Comparison of ENCODE assay signal across 8 cellular contexts in the genomic region with DNA sequence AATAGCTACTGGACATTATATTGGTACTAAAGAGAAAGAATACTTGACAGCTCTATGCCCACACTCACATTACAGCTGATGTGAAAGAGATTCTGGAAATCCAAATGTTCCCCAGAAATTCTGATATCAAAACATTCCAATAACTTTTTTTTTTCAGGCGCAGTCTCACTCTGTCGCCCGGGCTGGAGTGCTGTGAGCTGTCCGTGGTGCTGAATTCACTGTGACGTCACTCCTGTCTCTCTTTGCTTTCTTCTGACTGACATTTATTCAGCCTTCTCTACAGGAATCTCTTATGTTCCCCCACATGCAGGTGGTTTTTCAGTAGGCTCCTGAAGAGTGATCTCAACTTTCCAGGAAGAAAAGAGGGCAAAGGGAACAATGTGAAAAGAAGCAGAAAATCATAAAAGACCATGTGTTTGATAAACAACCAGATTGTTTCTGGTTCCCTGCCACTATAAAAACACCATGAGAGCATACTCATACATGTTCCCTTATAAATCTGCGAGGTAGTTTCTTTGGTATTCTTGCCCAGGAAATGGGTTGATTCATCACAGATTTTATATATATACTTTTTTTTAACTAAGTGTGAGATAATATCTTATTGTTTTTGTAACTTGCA. TPM values are rescaled to one million over a fixed set of nuclear protein-coding genes. Genes with fewer than 3 reads are reported as not detected.
A peak's percentile ranks its signal among the peaks of the same experiment; 100 is the strongest.
DNase-seq lines count a peak whose midpoint lies in the region; ATAC-seq and TF ChIP-seq lines count a peak whose summit lies in the region.
"Had no signal": no experiment of that assay in that cellular context is flagged by ENCODE, and none has a peak within 500 bp of the region (broad histone marks: within the 10 kb centered on the region; RNA-seq: fewer than 3 reads in every experiment).

No MANE protein-coding gene starts in this region.

- no peaks in the 10 kb centered on the region for H3K4me1 Mint-ChIP-seq in HFFc6 (ENCODE audit: low read depth)
- no peaks in the 10 kb centered on the region for H3K4me1 Mint-ChIP-seq in activated naive CD8-positive, alpha-beta T cell treated with anti-CD3 and anti-CD28 coated beads, Interleukin-2, amount 10 ng/mL, durations not matched to agents 7 days and 5 days

- DNase-seq in HFFc6 (peak; percentile 7), SKM-1 treated with dmso at 0.1 percent for 144 hours (lab: John Stamatoyannopoulos, UW; ENCODE audit: unreplicated experiment) (peak; percentile 18), hepatic stellate cell (ENCODE audit: low spot score) (peak; percentile 43)
- peak; percentile 74 for DNase-seq in activated naive CD8-positive, alpha-beta T cell treated with anti-CD3 and anti-CD28 coated beads, Interleukin-2, amount 10 ng/mL, durations not matched to agents 7 days and 5 days
- DNase-seq in stimulated activated CD4-positive, alpha-beta T cell treated with anti-CD3 and anti-CD28 coated beads, Interleukin-12 subunit alpha, Interleukin-12 subunit beta, amount 100 ng/mL, for 48 hours (ENCODE audit: low read depth in 2 of 3, low spot score in 1 of 3): peak; percentile 15 to 55 (median 45)

- H3K27ac Mint-ChIP-seq in HFFc6: no peak overlapping the region
- no peak overlapping the region for H3K27ac Mint-ChIP-seq in activated naive CD8-positive, alpha-beta T cell treated with anti-CD3 and anti-CD28 coated beads, Interleukin-2, amount 10 ng/mL, durations not matched to agents 7 days and 5 days

- no peak for ATAC-seq in activated naive CD8-positive, alpha-beta T cell treated with anti-CD3 and anti-CD28 coated beads, Interleukin-2, amount 10 ng/mL, durations not matched to agents 7 days and 5 days (ENCODE audit: low read depth)
- ATAC-seq in GM18505 (IDR thresholded peaks at IDR 0.05; ENCODE audit: unreplicated experiment) (no peak), GM21515 (IDR thresholded peaks at IDR 0.05; ENCODE audit: unreplicated experiment) (no peak)

- TF ChIP-seq CTCF in HFFc6 (IDR thresholded peaks at IDR 0.05): no peak

- H3K27me3 Mint-ChIP-seq in HFFc6 (ENCODE audit: insufficient read depth): peaks cover 17% of the 10 kb centered on the region
- peaks cover 2% of the 10 kb centered on the region for H3K27me3 Mint-ChIP-seq in activated naive CD8-positive, alpha-beta T cell treated with anti-CD3 and anti-CD28 coated beads, Interleukin-2, amount 10 ng/mL, durations not matched to agents 7 days and 5 days

- H3K36me3 Mint-ChIP-seq in HFFc6 (ENCODE audit: low read depth): no peaks in the 10 kb centered on the region
- no peaks in the 10 kb centered on the region for H3K36me3 Mint-ChIP-seq in activated naive CD8-positive, alpha-beta T cell treated with anti-CD3 and anti-CD28 coated beads, Interleukin-2, amount 10 ng/mL, durations not matched to agents 7 days and 5 days

- POLR2A ChIA-PET in activated naive CD8-positive, alpha-beta T cell treated with anti-CD3 and anti-CD28 coated beads, Interleukin-2, amount 10 ng/mL, durations not matched to agents 7 days and 5 days (lab: Charles Lee): no interaction called here

- H3K4me3 Mint-ChIP-seq in HFFc6: no peak overlapping the region
- H3K4me3 Mint-ChIP-seq in activated naive CD8-positive, alpha-beta T cell treated with anti-CD3 and anti-CD28 coated beads, Interleukin-2, amount 10 ng/mL, durations not matched to agents 7 days and 5 days: no peak overlapping the region

- no peak for TF ChIP-seq POLR2A in GM18505 (IDR thresholded peaks at IDR 0.05; ENCODE audit: borderline replicate concordance, extremely low read depth, insufficient read depth, insufficient read length)

- H3K9me3 Mint-ChIP-seq in HFFc6: no peaks in the 10 kb centered on the region
- H3K9me3 Mint-ChIP-seq in activated naive CD8-positive, alpha-beta T cell treated with anti-CD3 and anti-CD28 coated beads, Interleukin-2, amount 10 ng/mL, durations not matched to agents 7 days and 5 days: no peaks in the 10 kb centered on the region

RNA-seq across cellular contexts. Expression of a gene that starts 6.2 kb away (rescaled TPM):
- not detected for total RNA-seq in HFFc6 (2021; fragmentation: NEBNext Ultra II Directional; extraction: Animal tissue kit (Norgen Biotek cat#: 25700))
- total RNA-seq in activated naive CD8-positive, alpha-beta T cell treated with anti-CD3 and anti-CD28 coated beads, Interleukin-2, amount 10 ng/mL, durations not matched to agents 7 days and 5 days: not detected
- total RNA-seq: activated CD8-positive, alpha-beta memory T cell treated with anti-CD3 and anti-CD28 coated beads for 36 hours had no signal

RNA-seq across cellular contexts. Expression of a gene that starts 31.7 kb away (rescaled TPM):
- total RNA-seq in HFFc6 (2021; fragmentation: NEBNext Ultra II Directional; extraction: Animal tissue kit (Norgen Biotek cat#: 25700)): not detected
- total RNA-seq in activated naive CD8-positive, alpha-beta T cell treated with anti-CD3 and anti-CD28 coated beads, Interleukin-2, amount 10 ng/mL, durations not matched to agents 7 days and 5 days: 1 to 10 TPM in 1 of 2 experiments, under 1 TPM in 1; 0.94 to 1.2 TPM
- total RNA-seq: activated CD8-positive, alpha-beta memory T cell treated with anti-CD3 and anti-CD28 coated beads for 36 hours had no signal

RNA-seq across cellular contexts. Expression of a gene that starts 37.9 kb away (rescaled TPM):
- not detected for total RNA-seq in HFFc6 (2021; fragmentation: NEBNext Ultra II Directional; extraction: Animal tissue kit (Norgen Biotek cat#: 25700))
- total RNA-seq in activated naive CD8-positive, alpha-beta T cell treated with anti-CD3 and anti-CD28 coated beads, Interleukin-2, amount 10 ng/mL, durations not matched to agents 7 days and 5 days: not detected
- total RNA-seq: activated CD8-positive, alpha-beta memory T cell treated with anti-CD3 and anti-CD28 coated beads for 36 hours had no signal

RNA-seq across cellular contexts. Expression of a gene that starts 47.1 kb away (rescaled TPM):
- total RNA-seq in HFFc6 (2021; fragmentation: NEBNext Ultra II Directional; extraction: Animal tissue kit (Norgen Biotek cat#: 25700)): not detected
- total RNA-seq in activated naive CD8-positive, alpha-beta T cell treated with anti-CD3 and anti-CD28 coated beads, Interleukin-2, amount 10 ng/mL, durations not matched to agents 7 days and 5 days: not detected
- total RNA-seq: activated CD8-positive, alpha-beta memory T cell treated with anti-CD3 and anti-CD28 coated beads for 36 hours had no signal

Comparison
In these comparisons a context has a peak if more than half of its experiments do, and no peak if none do; other contexts are left out.
1. DNase-seq: peak in every context shown above with its lines; median percentile 74 in activated naive CD8-positive, alpha-beta T cell treated with anti-CD3 and anti-CD28 coated beads, Interleukin-2, amount 10 ng/mL, durations not matched to agents 7 days and 5 days; 45 in stimulated activated CD4-positive, alpha-beta T cell treated with anti-CD3 and anti-CD28 coated beads, Interleukin-12 subunit alpha, Interleukin-12 subunit beta, amount 100 ng/mL, for 48 hours; 43 in hepatic stellate cell; 18 in SKM-1 treated with dmso at 0.1 percent for 144 hours; 7 in HFFc6.